In the genomic region with DNA sequence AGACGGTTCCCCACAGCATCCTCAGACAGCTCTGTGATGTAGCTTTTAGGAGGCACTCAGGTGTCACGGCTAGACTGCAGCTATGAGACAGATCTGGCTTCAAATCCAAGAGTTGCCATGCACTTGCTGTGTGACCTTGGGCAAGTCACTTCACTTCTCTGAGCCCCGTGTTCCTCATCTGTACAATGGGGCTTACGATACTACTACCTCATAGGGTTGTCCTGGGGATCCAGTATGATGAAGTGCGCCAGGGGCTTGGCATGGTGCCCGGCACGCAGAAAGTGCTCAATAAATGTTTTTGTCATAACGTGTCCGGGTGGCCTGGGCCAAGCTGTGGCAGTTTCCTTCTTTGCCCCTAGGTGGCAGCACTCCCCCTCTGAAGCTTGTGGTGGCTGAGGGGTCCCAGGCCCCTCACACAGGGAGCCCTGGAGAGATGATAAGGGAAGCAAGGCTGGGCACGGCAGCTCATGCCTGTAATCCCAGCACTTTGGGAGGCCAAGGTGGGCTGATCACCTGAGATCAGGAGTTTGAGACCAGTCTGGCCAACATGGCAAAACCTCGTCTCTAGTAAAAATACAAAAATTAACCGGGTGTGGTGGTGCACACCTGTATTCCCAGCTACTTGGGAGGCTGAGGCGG, we compare ENCODE assay signal across 8 cellular contexts. TPM values are rescaled to one million over a fixed set of nuclear protein-coding genes. Genes with fewer than 3 reads are reported as not detected.
A peak's percentile ranks its signal among the peaks of the same experiment; 100 is the strongest.
DNase-seq lines count a peak whose midpoint lies in the region; ATAC-seq, FAIRE-seq and TF ChIP-seq lines count a peak whose summit lies in the region.

No MANE protein-coding gene starts in this region.

- ATAC-seq in K562 = peak; percentile 83
- no peak for ATAC-seq in GM18858 (IDR thresholded peaks at IDR 0.05; ENCODE audit: unreplicated experiment)
- ATAC-seq in GM19023 (IDR thresholded peaks at IDR 0.05; ENCODE audit: unreplicated experiment) = no peak

- DNase-seq in GM19238 (ENCODE audit: insufficient read length, low spot score) = peak; percentile 46
- DNase-seq in T-helper 9 cell = peak; percentile 37
- DNase-seq in K562 (ENCODE audit: extremely low read depth in 1 of 4, low spot score in 3 of 4) = peak; percentile 59 to 77 (median 74)
- peak; percentile 78 for DNase-seq in kidney
- DNase-seq in stimulated activated CD8-positive, alpha-beta memory T cell treated with anti-CD3 and anti-CD28 coated beads, Interleukin-12 subunit alpha, Interleukin-12 subunit beta, amount 100 ng/mL, for 1 hour (ENCODE audit: low read depth) = peak; percentile 30

- POLR2A ChIA-PET in K562 (lab: Yijun Ruan, JAX) = interaction anchor here (0.7 kb wide), 1 partner anchor 10 kb away, joined by 3 read pairs; no protein-coding TSS in a partner anchor

- peak; percentile 82 for TF ChIP-seq CTCF in 22Rv1 (IDR thresholded peaks at IDR 0.05)
- peak; percentile 72 to 86 (median 78) for TF ChIP-seq CTCF in K562 (IDR thresholded peaks at IDR 0.05 in 2 of 3, conservative IDR thresholded peaks at IDR 0.05 in 1 of 3; ENCODE audit: insufficient read depth in 2 of 3, low read depth in 1 of 3, low read length in 3 of 3)
- peak; percentile 55 for TF ChIP-seq CTCF in kidney (IDR thresholded peaks at IDR 0.05; ENCODE audit: borderline replicate concordance, extremely low read depth, insufficient read depth)

- FAIRE-seq in K562 (lab: Jason Lieb, UNC) (peak; percentile 90), kidney (lab: Jason Lieb, UNC) (no peak)

- no peaks in the 10 kb centered on the region for H3K27me3 ChIP-seq in K562 (ENCODE audit: control insufficient read depth in 2 of 2, insufficient read depth in 2 of 2, low read length in 2 of 2)

- H3K4me3 ChIP-seq in K562 (no peak overlapping the region), kidney (ENCODE audit: low read length in 2 of 2) (no peak overlapping the region)

- no peak overlapping the region for H3K4me2 ChIP-seq in K562 (ENCODE audit: insufficient read depth, low read length)

- no peak overlapping the region for H3K9ac ChIP-seq in K562 (ENCODE audit: insufficient read depth in 1 of 2, low read depth in 2 of 2, low read length in 2 of 2)
- H3K9ac ChIP-seq in kidney (ENCODE audit: low read length in 2 of 2) = no peak overlapping the region

- H4K20me1 ChIP-seq in K562 (replicated peaks; ENCODE audit: control insufficient read depth, insufficient read depth, low read length) = no peaks in the 10 kb centered on the region

- no peaks in the 10 kb centered on the region for H3K79me2 ChIP-seq in K562 (ENCODE audit: control insufficient read depth, insufficient read depth, low read length)

- 28% methylated on average over 13 of the region's 13 CpGs for WGBS in K562 (ENCODE audit: insufficient coverage, low coverage, missing lambda C conversion rate)

- no TSS peak for BruUV-seq in K562 (replicated peaks; lab: Mats Ljungman, UMichigan)

- no peak for TF ChIP-seq EP300 in K562 (IDR thresholded peaks at IDR 0.05; ENCODE audit: low read length)

- intact Hi-C loops in K562 (cut with micrococcal nuclease) = loop anchor here (5.0 to 10.0 kb wide), 3 partner anchors 70 to 273 kb away; no protein-coding TSS in a partner anchor
- intact Hi-C loops in kidney (cut with DNase I) = no loop called here

- H2AFZ ChIP-seq in K562 (ENCODE audit: low read depth, low read length) = 0 out of 2 replicates have a peak overlapping the region, but pooled peaks have one; percentile 12

- H3K27ac ChIP-seq in 22Rv1 = no peak overlapping the region
- H3K27ac ChIP-seq in K562 (ENCODE audit: extremely low read depth, low read depth, low read length) = no peak overlapping the region
- no peak overlapping the region for H3K27ac ChIP-seq in kidney (ENCODE audit: low read depth in 2 of 2, low read length in 2 of 2)

- TF ChIP-seq RAD21 in K562 (CRISPR knock-in tag; conservative IDR thresholded peaks at IDR 0.05 in 1 of 2, IDR thresholded peaks at IDR 0.05 in 1 of 2) = peak in 1 of 2 experiments; percentile 83

- H3K4me1 ChIP-seq in K562 (replicated peaks in 1 of 2; ENCODE audit: control insufficient read depth in 2 of 2, insufficient read depth in 2 of 2, low read length in 2 of 2) = peaks cover 8 to 19% of the 10 kb centered on the region in 2 experiments; a peak in 4 of 5 replicates
- H3K4me1 ChIP-seq in kidney (ENCODE audit: control insufficient read depth in 1 of 2, insufficient read depth in 1 of 2, low read depth in 1 of 2, low read length in 2 of 2) = peaks cover 3 to 8% of the 10 kb centered on the region in 2 donors

- CTCF ChIA-PET in K562 (lab: Yijun Ruan, JAX; ENCODE audit: low intra/inter-chr PET ratio) = no interaction called here

- no peak for TF ChIP-seq POLR2A in K562 (conservative IDR thresholded peaks at IDR 0.05)

- H3K9me3 ChIP-seq in K562 (replicated peaks; ENCODE audit: control insufficient read depth, insufficient read depth, low read depth, low read length) (no peaks in the 10 kb centered on the region), kidney (ENCODE audit: control insufficient read depth in 1 of 2, low read length in 2 of 2) (no peaks in the 10 kb centered on the region)

- in situ Hi-C loops in K562 (cut with MboI) = no loop called here

- H3K9me1 ChIP-seq in K562 (ENCODE audit: control insufficient read depth, insufficient read depth, low read length) = no peaks in the 10 kb centered on the region

- H3K36me3 ChIP-seq in K562 (ENCODE audit: control insufficient read depth, insufficient read depth, low read length) (no peaks in the 10 kb centered on the region), kidney (ENCODE audit: control insufficient read depth in 1 of 2, insufficient read depth in 2 of 2, low read length in 2 of 2) (no peaks in the 10 kb centered on the region)

TF ChIP-seq in K562, 482 proteins besides CTCF, POLR2A, EP300 and RAD21 (continues in another document):
- TF ChIP-seq C11orf30 (IDR thresholded peaks at IDR 0.05; ENCODE audit: low read depth) (no peak), NFIX (CRISPR knock-in tag; IDR thresholded peaks at IDR 0.05; ENCODE audit: low read depth) (no peak), HDGF (IDR thresholded peaks at IDR 0.05) (peak; percentile 83; the same call in 1 of the 2 replicates), FOXM1 (IDR thresholded peaks at IDR 0.05; ENCODE audit: low read depth) (no peak), FOXM1 (CRISPR knock-in tag; IDR thresholded peaks at IDR 0.05; ENCODE audit: low read depth) (no peak), SRF (CRISPR knock-in tag; IDR thresholded peaks at IDR 0.05) (no peak)
- TF ChIP-seq, protein P1, sequence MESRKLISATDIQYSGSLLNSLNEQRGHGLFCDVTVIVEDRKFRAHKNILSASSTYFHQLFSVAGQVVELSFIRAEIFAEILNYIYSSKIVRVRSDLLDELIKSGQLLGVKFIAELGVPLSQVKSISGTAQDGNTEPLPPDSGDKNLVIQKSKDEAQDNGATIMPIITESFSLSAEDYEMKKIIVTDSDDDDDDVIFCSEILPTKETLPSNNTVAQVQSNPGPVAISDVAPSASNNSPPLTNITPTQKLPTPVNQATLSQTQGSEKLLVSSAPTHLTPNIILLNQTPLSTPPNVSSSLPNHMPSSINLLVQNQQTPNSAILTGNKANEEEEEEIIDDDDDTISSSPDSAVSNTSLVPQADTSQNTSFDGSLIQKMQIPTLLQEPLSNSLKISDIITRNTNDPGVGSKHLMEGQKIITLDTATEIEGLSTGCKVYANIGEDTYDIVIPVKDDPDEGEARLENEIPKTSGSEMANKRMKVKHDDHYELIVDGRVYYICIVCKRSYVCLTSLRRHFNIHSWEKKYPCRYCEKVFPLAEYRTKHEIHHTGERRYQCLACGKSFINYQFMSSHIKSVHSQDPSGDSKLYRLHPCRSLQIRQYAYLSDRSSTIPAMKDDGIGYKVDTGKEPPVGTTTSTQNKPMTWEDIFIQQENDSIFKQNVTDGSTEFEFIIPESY (CRISPR knock-in tag; IDR thresholded peaks at IDR 0.05) = no peak

RNA-seq across cellular contexts. Expression of a gene that starts 19.1 kb away (rescaled TPM):
- total RNA-seq in K562 (2011; cell fraction: chromatin; rRNA removed; ENCODE audit: low replicate concordance) = 6.2 and 7.5 TPM in 2 replicates
- total RNA-seq in K562 (2011; cell fraction: nucleolus; rRNA removed) = 5.7 TPM in 2 replicates
- 7.3 and 9.1 TPM in 2 replicates for total RNA-seq in K562 (2011; cell fraction: nucleoplasm; rRNA removed)
- 35.4 and 39.2 TPM in 2 replicates for total RNA-seq in K562 (2014; rRNA removed)
- total RNA-seq in K562 (2014; rRNA removed; fragmentation: Illumina TruSeq; extraction: Trizol) = 18.6 and 18.8 TPM in 2 replicates
- 30.4 and 30.8 TPM in 2 replicates for total RNA-seq in K562 (2015; rRNA removed; fragmentation: Illumina TruSeq; extraction: Trizol)
- total RNA-seq in K562 (2021) = 43.9 and 45.1 TPM in 2 replicates
- 25.2 and 31.8 TPM in 2 replicates for polyA plus RNA-seq in K562 (2011; rRNA removed)
- 21.4 and 26.5 TPM in 2 replicates for polyA plus RNA-seq in K562 (2011; cell fraction: cytosol; rRNA removed)
- polyA plus RNA-seq in K562 (2011; cell fraction: nucleus; rRNA removed) = 8.8 and 10.6 TPM in 2 replicates
- polyA plus RNA-seq in K562 (2012) = 58.9 and 64.6 TPM in 2 replicates
- polyA plus RNA-seq in K562 (2014; fragmentation: Illumina TruSeq; extraction: Trizol) = 55.9 and 61.8 TPM in 2 replicates
- 1 to 10 TPM; 1.8 to 2.5 TPM for polyA plus RNA-seq in K562 (2014; fragmentation: Nextera tagmentation; extraction: Ambion mirVana)
- 51.9 and 64.7 TPM in 2 replicates for polyA plus RNA-seq in K562 (2014; rRNA removed)
- polyA minus RNA-seq in K562 (2011; rRNA and poly(A)+ RNA removed) = 10.0 and 11.8 TPM in 2 replicates
- 13.6 and 16.1 TPM in 2 replicates for polyA minus RNA-seq in K562 (2011; cell fraction: cytosol; rRNA and poly(A)+ RNA removed)
- 2.7 and 4.3 TPM in 2 replicates for polyA minus RNA-seq in K562 (2011; cell fraction: nucleus; rRNA and poly(A)+ RNA removed)
- 104 TPM for total RNA-seq in kidney
- 137 TPM for polyA plus RNA-seq in kidney (ENCODE audit: insufficient read depth, low read depth, low replicate concordance)
